Comparison of ENCODE assay signal across 1 cellular context in the genomic region with DNA sequence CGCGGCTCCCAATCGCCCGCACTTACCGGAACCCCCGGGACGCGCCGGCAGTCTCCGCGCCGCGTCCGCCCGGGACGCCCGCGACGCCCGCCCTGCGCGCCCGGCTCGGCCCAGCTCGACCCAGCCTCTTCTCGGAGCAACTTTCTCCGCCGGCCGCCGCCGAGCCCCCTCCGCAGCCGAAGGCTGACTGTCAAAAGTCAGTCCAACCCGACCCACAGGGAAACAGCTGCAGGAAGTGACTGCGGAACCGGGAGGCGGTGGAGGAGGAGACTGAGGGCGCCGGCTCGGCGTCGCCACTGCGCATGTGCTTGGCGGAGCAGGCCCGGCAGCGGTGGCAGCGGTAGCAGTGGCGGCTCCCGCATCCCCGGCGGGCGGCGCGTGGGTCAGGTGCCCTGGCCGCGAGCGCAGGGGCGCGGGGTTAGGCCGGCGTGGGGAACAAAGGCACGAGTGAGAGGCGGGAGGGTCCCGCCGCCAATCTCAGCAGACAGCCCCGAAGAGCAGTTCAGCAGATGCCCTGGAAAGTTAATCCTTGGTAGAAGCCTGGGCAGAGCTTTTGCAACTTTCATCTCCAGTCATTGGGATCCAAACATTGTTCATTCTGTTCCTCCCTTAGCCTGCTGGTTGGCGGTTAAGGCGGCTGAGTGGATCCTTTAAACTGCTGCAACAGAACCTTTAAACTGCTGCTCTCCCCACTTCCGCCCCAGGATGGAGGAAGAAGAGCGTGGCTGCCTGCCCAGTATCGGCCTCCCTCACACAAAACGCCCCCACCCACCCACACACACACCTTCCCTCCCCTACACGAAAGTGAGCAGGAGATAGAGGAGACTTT.
TF ChIP-seq lines count a peak whose summit lies in the region.

A gene with protein sequence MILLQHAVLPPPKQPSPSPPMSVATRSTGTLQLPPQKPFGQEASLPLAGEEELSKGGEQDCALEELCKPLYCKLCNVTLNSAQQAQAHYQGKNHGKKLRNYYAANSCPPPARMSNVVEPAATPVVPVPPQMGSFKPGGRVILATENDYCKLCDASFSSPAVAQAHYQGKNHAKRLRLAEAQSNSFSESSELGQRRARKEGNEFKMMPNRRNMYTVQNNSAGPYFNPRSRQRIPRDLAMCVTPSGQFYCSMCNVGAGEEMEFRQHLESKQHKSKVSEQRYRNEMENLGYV (minus strand): TSS at position 241 of the 829 bp plus-strand sequence. CDS start 4,057 bp downstream, outside the sequence.

TF ChIP-seq in HepG2, 621 proteins besides CTCF, POLR2A, EP300 and RAD21 (continued from another document and continues in another):
- TF ChIP-seq, protein P1, sequence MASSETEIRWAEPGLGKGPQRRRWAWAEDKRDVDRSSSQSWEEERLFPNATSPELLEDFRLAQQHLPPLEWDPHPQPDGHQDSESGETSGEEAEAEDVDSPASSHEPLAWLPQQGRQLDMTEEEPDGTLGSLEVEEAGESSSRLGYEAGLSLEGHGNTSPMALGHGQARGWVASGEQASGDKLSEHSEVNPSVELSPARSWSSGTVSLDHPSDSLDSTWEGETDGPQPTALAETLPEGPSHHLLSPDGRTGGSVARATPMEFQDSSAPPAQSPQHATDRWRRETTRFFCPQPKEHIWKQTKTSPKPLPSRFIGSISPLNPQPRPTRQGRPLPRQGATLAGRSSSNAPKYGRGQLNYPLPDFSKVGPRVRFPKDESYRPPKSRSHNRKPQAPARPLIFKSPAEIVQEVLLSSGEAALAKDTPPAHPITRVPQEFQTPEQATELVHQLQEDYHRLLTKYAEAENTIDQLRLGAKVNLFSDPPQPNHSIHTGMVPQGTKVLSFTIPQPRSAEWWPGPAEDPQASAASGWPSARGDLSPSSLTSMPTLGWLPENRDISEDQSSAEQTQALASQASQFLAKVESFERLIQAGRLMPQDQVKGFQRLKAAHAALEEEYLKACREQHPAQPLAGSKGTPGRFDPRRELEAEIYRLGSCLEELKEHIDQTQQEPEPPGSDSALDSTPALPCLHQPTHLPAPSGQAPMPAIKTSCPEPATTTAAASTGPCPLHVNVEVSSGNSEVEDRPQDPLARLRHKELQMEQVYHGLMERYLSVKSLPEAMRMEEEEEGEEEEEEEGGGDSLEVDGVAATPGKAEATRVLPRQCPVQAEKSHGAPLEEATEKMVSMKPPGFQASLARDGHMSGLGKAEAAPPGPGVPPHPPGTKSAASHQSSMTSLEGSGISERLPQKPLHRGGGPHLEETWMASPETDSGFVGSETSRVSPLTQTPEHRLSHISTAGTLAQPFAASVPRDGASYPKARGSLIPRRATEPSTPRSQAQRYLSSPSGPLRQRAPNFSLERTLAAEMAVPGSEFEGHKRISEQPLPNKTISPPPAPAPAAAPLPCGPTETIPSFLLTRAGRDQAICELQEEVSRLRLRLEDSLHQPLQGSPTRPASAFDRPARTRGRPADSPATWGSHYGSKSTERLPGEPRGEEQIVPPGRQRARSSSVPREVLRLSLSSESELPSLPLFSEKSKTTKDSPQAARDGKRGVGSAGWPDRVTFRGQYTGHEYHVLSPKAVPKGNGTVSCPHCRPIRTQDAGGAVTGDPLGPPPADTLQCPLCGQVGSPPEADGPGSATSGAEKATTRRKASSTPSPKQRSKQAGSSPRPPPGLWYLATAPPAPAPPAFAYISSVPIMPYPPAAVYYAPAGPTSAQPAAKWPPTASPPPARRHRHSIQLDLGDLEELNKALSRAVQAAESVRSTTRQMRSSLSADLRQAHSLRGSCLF (CRISPR knock-in tag; IDR thresholded peaks at IDR 0.05; ENCODE audit: borderline replicate concordance), result no peak
- no peak for TF ChIP-seq ZNF12 (CRISPR knock-in tag; IDR thresholded peaks at IDR 0.05)
- TF ChIP-seq ZEB1 (IDR thresholded peaks at IDR 0.05; ENCODE audit: insufficient replicate concordance, low read depth), result no peak
- TF ChIP-seq, protein P2, sequence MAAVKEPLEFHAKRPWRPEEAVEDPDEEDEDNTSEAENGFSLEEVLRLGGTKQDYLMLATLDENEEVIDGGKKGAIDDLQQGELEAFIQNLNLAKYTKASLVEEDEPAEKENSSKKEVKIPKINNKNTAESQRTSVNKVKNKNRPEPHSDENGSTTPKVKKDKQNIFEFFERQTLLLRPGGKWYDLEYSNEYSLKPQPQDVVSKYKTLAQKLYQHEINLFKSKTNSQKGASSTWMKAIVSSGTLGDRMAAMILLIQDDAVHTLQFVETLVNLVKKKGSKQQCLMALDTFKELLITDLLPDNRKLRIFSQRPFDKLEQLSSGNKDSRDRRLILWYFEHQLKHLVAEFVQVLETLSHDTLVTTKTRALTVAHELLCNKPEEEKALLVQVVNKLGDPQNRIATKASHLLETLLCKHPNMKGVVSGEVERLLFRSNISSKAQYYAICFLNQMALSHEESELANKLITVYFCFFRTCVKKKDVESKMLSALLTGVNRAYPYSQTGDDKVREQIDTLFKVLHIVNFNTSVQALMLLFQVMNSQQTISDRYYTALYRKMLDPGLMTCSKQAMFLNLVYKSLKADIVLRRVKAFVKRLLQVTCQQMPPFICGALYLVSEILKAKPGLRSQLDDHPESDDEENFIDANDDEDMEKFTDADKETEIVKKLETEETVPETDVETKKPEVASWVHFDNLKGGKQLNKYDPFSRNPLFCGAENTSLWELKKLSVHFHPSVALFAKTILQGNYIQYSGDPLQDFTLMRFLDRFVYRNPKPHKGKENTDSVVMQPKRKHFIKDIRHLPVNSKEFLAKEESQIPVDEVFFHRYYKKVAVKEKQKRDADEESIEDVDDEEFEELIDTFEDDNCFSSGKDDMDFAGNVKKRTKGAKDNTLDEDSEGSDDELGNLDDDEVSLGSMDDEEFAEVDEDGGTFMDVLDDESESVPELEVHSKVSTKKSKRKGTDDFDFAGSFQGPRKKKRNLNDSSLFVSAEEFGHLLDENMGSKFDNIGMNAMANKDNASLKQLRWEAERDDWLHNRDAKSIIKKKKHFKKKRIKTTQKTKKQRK (IDR thresholded peaks at IDR 0.05; ENCODE audit: low read length), result no peak
- TF ChIP-seq ZNF773 (CRISPR knock-in tag; IDR thresholded peaks at IDR 0.05; ENCODE audit: borderline replicate concordance), result peak; percentile 88; the same call in 1 of the 2 replicates
- TF ChIP-seq ERF (CRISPR knock-in tag; IDR thresholded peaks at IDR 0.05), result peak; percentile 58; the same call in 1 of the 2 replicates
- no peak for TF ChIP-seq ZNF124 (CRISPR knock-in tag; IDR thresholded peaks at IDR 0.05)
- TF ChIP-seq ZBTB1 (CRISPR knock-in tag; IDR thresholded peaks at IDR 0.05; ENCODE audit: borderline replicate concordance), result no peak
- no peak for TF ChIP-seq ZNF234 (CRISPR knock-in tag; conservative IDR thresholded peaks at IDR 0.05)
- TF ChIP-seq SAFB2 (CRISPR knock-in tag; IDR thresholded peaks at IDR 0.05; ENCODE audit: borderline replicate concordance, low read depth), result 0 out of 2 replicates have a peak, but pooled peaks have one; percentile 72
- TF ChIP-seq NFKBIZ (CRISPR knock-in tag; IDR thresholded peaks at IDR 0.05), result no peak
- peak; percentile 43; the same call in 1 of the 2 replicates for TF ChIP-seq ISX (CRISPR knock-in tag; conservative IDR thresholded peaks at IDR 0.05)
- TF ChIP-seq, protein P3, sequence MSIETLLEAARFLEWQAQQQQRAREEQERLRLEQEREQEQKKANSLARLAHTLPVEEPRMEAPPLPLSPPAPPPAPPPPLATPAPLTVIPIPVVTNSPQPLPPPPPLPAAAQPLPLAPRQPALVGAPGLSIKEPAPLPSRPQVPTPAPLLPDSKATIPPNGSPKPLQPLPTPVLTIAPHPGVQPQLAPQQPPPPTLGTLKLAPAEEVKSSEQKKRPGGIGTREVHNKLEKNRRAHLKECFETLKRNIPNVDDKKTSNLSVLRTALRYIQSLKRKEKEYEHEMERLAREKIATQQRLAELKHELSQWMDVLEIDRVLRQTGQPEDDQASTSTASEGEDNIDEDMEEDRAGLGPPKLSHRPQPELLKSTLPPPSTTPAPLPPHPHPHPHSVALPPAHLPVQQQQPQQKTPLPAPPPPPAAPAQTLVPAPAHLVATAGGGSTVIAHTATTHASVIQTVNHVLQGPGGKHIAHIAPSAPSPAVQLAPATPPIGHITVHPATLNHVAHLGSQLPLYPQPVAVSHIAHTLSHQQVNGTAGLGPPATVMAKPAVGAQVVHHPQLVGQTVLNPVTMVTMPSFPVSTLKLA (IDR thresholded peaks at IDR 0.05), result no peak
- TF ChIP-seq ZSCAN20 (CRISPR knock-in tag; IDR thresholded peaks at IDR 0.05; ENCODE audit: borderline replicate concordance), result no peak; the same call in 1 of the 2 replicates
- no peak for TF ChIP-seq ZNF235 (CRISPR knock-in tag; IDR thresholded peaks at IDR 0.05; ENCODE audit: borderline replicate concordance)
- no peak for TF ChIP-seq ZNF615 (CRISPR knock-in tag; IDR thresholded peaks at IDR 0.05; ENCODE audit: borderline replicate concordance)
- TF ChIP-seq SOX13 (IDR thresholded peaks at IDR 0.05), result no peak
- no peak for TF ChIP-seq SOX13 (CRISPR knock-in tag; conservative IDR thresholded peaks at IDR 0.05 in 1 of 2, IDR thresholded peaks at IDR 0.05 in 1 of 2)
- TF ChIP-seq STAG1 (CRISPR knock-in tag; IDR thresholded peaks at IDR 0.05), result no peak
- no peak for TF ChIP-seq CHCHD3 (CRISPR knock-in tag; IDR thresholded peaks at IDR 0.05)
- TF ChIP-seq ZNF329 (CRISPR knock-in tag; IDR thresholded peaks at IDR 0.05; ENCODE audit: low read depth), result 0 out of 2 replicates have a peak, but pooled peaks have one; percentile 54
- TF ChIP-seq, protein P4, sequence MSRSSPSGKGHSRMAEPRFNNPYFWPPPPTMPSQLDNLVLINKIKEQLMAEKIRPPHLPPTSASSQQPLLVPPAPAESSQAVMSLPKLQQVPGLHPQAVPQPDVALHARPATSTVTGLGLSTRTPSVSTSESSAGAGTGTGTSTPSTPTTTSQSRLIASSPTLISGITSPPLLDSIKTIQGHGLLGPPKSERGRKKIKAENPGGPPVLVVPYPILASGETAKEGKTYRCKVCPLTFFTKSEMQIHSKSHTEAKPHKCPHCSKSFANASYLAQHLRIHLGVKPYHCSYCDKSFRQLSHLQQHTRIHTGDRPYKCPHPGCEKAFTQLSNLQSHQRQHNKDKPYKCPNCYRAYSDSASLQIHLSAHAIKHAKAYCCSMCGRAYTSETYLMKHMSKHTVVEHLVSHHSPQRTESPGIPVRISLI (CRISPR knock-in tag; IDR thresholded peaks at IDR 0.05; ENCODE audit: borderline replicate concordance), result no peak
- peak; percentile 71 for TF ChIP-seq ZNF883 (CRISPR knock-in tag; IDR thresholded peaks at IDR 0.05; ENCODE audit: not compliant biosample characterization)
- peak; percentile 78 for TF ChIP-seq ELF3 (CRISPR knock-in tag; IDR thresholded peaks at IDR 0.05)
- TF ChIP-seq, protein P5, sequence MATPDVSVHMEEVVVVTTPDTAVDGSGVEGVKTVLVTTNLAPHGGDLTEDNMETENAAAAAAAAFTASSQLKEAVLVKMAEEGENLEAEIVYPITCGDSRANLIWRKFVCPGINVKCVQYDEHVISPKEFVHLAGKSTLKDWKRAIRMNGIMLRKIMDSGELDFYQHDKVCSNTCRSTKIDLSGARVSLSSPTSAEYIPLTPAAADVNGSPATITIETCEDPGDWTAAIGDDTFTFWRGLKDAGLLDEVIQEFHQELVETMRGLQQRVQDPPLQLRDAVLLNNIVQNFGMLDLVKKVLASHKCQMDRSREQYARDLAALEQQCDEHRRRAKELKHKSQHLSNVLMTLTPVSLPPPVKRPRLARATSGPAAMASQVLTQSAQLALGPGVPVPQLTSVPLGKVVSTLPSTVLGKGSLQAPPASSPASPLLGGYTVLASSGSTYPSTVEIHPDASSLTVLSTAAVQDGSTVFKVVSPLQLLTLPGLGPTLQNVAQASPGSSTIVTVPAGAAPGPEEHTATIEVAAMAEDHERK (CRISPR knock-in tag; IDR thresholded peaks at IDR 0.05; ENCODE audit: low read depth), result no peak
- TF ChIP-seq ZNF775 (CRISPR knock-in tag; IDR thresholded peaks at IDR 0.05; ENCODE audit: borderline replicate concordance), result no peak
- TF ChIP-seq PHF20 (CRISPR knock-in tag; IDR thresholded peaks at IDR 0.05), result peak; percentile 57
- TF ChIP-seq ZNF670 (CRISPR knock-in tag; IDR thresholded peaks at IDR 0.05; ENCODE audit: borderline replicate concordance), result peak; percentile 58; the same call in 1 of the 2 replicates
- TF ChIP-seq, protein P6, sequence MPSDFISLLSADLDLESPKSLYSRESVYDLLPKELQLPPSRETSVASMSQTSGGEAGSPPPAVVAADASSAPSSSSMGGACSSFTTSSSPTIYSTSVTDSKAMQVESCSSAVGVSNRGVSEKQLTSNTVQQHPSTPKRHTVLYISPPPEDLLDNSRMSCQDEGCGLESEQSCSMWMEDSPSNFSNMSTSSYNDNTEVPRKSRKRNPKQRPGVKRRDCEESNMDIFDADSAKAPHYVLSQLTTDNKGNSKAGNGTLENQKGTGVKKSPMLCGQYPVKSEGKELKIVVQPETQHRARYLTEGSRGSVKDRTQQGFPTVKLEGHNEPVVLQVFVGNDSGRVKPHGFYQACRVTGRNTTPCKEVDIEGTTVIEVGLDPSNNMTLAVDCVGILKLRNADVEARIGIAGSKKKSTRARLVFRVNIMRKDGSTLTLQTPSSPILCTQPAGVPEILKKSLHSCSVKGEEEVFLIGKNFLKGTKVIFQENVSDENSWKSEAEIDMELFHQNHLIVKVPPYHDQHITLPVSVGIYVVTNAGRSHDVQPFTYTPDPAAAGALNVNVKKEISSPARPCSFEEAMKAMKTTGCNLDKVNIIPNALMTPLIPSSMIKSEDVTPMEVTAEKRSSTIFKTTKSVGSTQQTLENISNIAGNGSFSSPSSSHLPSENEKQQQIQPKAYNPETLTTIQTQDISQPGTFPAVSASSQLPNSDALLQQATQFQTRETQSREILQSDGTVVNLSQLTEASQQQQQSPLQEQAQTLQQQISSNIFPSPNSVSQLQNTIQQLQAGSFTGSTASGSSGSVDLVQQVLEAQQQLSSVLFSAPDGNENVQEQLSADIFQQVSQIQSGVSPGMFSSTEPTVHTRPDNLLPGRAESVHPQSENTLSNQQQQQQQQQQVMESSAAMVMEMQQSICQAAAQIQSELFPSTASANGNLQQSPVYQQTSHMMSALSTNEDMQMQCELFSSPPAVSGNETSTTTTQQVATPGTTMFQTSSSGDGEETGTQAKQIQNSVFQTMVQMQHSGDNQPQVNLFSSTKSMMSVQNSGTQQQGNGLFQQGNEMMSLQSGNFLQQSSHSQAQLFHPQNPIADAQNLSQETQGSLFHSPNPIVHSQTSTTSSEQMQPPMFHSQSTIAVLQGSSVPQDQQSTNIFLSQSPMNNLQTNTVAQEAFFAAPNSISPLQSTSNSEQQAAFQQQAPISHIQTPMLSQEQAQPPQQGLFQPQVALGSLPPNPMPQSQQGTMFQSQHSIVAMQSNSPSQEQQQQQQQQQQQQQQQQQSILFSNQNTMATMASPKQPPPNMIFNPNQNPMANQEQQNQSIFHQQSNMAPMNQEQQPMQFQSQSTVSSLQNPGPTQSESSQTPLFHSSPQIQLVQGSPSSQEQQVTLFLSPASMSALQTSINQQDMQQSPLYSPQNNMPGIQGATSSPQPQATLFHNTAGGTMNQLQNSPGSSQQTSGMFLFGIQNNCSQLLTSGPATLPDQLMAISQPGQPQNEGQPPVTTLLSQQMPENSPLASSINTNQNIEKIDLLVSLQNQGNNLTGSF (CRISPR knock-in tag; IDR thresholded peaks at IDR 0.05), result peak; percentile 63; the same call in 1 of the 2 replicates
- TF ChIP-seq, protein P7, sequence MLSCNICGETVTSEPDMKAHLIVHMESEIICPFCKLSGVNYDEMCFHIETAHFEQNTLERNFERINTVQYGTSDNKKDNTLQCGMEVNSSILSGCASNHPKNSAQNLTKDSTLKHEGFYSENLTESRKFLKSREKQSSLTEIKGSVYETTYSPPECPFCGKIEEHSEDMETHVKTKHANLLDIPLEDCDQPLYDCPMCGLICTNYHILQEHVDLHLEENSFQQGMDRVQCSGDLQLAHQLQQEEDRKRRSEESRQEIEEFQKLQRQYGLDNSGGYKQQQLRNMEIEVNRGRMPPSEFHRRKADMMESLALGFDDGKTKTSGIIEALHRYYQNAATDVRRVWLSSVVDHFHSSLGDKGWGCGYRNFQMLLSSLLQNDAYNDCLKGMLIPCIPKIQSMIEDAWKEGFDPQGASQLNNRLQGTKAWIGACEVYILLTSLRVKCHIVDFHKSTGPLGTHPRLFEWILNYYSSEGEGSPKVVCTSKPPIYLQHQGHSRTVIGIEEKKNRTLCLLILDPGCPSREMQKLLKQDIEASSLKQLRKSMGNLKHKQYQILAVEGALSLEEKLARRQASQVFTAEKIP (CRISPR knock-in tag; IDR thresholded peaks at IDR 0.05; ENCODE audit: borderline replicate concordance), result no peak
- no peak for TF ChIP-seq GPN1 (CRISPR knock-in tag; IDR thresholded peaks at IDR 0.05; ENCODE audit: borderline replicate concordance)
- TF ChIP-seq YEATS4 (CRISPR knock-in tag; IDR thresholded peaks at IDR 0.05; ENCODE audit: borderline replicate concordance), result peak; percentile 83
